In genomic region chr6:36123270-36124139, GRCh38 we compare ENCODE assay signal across 9 cellular contexts. TPM values are rescaled to one million over a fixed set of nuclear protein-coding genes. Genes with fewer than 3 reads are reported as not detected.
A peak's percentile ranks its signal among the peaks of the same experiment; 100 is the strongest.
DNase-seq lines count a peak whose midpoint lies in the region; ATAC-seq and TF ChIP-seq lines count a peak whose summit lies in the region.
"Had no signal": no experiment of that assay in that cellular context is flagged by ENCODE, and none has a peak within 500 bp of the region (broad histone marks: within the 10 kb centered on the region; RNA-seq: fewer than 3 reads in every experiment).

No MANE protein-coding gene starts in this region.

- ATAC-seq in GM21786 (IDR thresholded peaks at IDR 0.05; ENCODE audit: unreplicated experiment) (peak; percentile 54), HG02840 (IDR thresholded peaks at IDR 0.05; ENCODE audit: low FRiP score, unreplicated experiment) (no peak)

- H3K27me3 Mint-ChIP-seq in activated naive CD8-positive, alpha-beta T cell treated with anti-CD3 and anti-CD28 coated beads for 36 hours, result no peaks in the 10 kb centered on the region

- H3K27ac ChIP-seq in left ventricle myocardium inferior (replicated peaks), result no peak overlapping the region
- H3K27ac ChIP-seq: epithelial cell of prostate had no signal

- no peaks in the 10 kb centered on the region for H3K9me3 ChIP-seq in left ventricle myocardium inferior (replicated peaks)

- DNase-seq in DMS 273 (lab: John Stamatoyannopoulos, UW; ENCODE audit: unreplicated experiment), result peak; percentile 95
- DNase-seq in NAMALWA (ENCODE audit: low spot score), result peak; percentile 93
- peak; percentile 53 for DNase-seq in SW480 (ENCODE audit: low spot score)
- peak; percentile 89 for DNase-seq in activated naive CD8-positive, alpha-beta T cell treated with anti-CD3 and anti-CD28 coated beads for 36 hours
- DNase-seq in left ventricle myocardium inferior, result peak; percentile 75
- DNase-seq in retina, result peak; percentile 70

- peaks cover 31% of the 10 kb centered on the region for H3K27me3 ChIP-seq in left ventricle myocardium inferior (ENCODE audit: low read depth)

- no peak overlapping the region for H3K4me3 Mint-ChIP-seq in activated naive CD8-positive, alpha-beta T cell treated with anti-CD3 and anti-CD28 coated beads for 36 hours

- peak; percentile 68 for TF ChIP-seq CTCF in left ventricle myocardium inferior (IDR thresholded peaks at IDR 0.05; ENCODE audit: borderline replicate concordance)

- H3K4me1 Mint-ChIP-seq in activated naive CD8-positive, alpha-beta T cell treated with anti-CD3 and anti-CD28 coated beads for 36 hours, result peaks cover 72% of the 10 kb centered on the region

- intact Hi-C loops in left ventricle myocardium inferior (cut with micrococcal nuclease), result no loop called here

- H3K4me3 ChIP-seq in left ventricle myocardium inferior, result no peak overlapping the region

- peaks cover 17% of the 10 kb centered on the region for H3K36me3 Mint-ChIP-seq in activated naive CD8-positive, alpha-beta T cell treated with anti-CD3 and anti-CD28 coated beads for 36 hours

- no peaks in the 10 kb centered on the region for H3K36me3 ChIP-seq in left ventricle myocardium inferior

- H3K27ac Mint-ChIP-seq in activated naive CD8-positive, alpha-beta T cell treated with anti-CD3 and anti-CD28 coated beads for 36 hours, result peak overlapping the region; percentile 79

- H3K9me3 Mint-ChIP-seq in activated naive CD8-positive, alpha-beta T cell treated with anti-CD3 and anti-CD28 coated beads for 36 hours, result peaks cover 4% of the 10 kb centered on the region

- peaks cover 19% of the 10 kb centered on the region for H3K4me1 ChIP-seq in left ventricle myocardium inferior

RNA-seq across cellular contexts. Expression of gene MAPK13, which starts 6.8 kb away (rescaled TPM):
- 10 to 100 TPM; 53.0 to 53.5 TPM for total RNA-seq in activated naive CD8-positive, alpha-beta T cell treated with anti-CD3 and anti-CD28 coated beads for 36 hours
- total RNA-seq in left ventricle myocardium inferior, result 0.33 TPM

Comparison
In these comparisons a context has a peak if more than half of its experiments do, and no peak if none do; other contexts are left out.
1. RNA of gene MAPK13, which starts 6.8 kb away (total RNA-seq): 53.0 to 53.5 TPM in activated naive CD8-positive, alpha-beta T cell treated with anti-CD3 and anti-CD28 coated beads for 36 hours; 0.33 TPM in left ventricle myocardium inferior (single experiment); every median in the first group is over 10 times any median in the second.
2. Peak in every context shown above with its lines, with median percentiles within 50 percentile points of each other: DNase-seq.